In genomic region chr7:157801971-157802675, GRCh38 we compare ENCODE assay signal across 20 cellular contexts.
"Had no signal": no experiment of that assay in that cellular context is flagged by ENCODE, and none has a peak within 500 bp of the region (broad histone marks: within the 10 kb centered on the region; RNA-seq: fewer than 3 reads in every experiment).

No MANE protein-coding gene starts in this region.

- FAIRE-seq: endometrium, frontal cortex had no signal

- H3K36me3 ChIP-seq: heart left ventricle, left lung, prostate gland, right lobe of liver, tibial artery, upper lobe of left lung, vagina had no signal

- H3K27me3 ChIP-seq: left lung, right lobe of liver, upper lobe of left lung, vagina had no signal

- H3K9me3 ChIP-seq: left lung, prostate gland, right lobe of liver, upper lobe of left lung, vagina had no signal

- H3K4me1 ChIP-seq: heart left ventricle, left lung, prostate gland, right lobe of liver, tibial artery, upper lobe of left lung, vagina had no signal

- H3K4me3 ChIP-seq: heart left ventricle, left lung, prostate gland, right lobe of liver, tibial artery, upper lobe of left lung, vagina had no signal

- DNase-seq: effector memory CD4-positive, alpha-beta T cell; hippocampal formation; kidney glomerular epithelial cell; mesendoderm; naive B cell; retina; stimulated activated CD4-positive, alpha-beta T cell treated with anti-CD3 and anti-CD28 coated beads, Interleukin-15, amount 100 ng/mL, for 24 hours; stimulated activated CD4-positive, alpha-beta T cell treated with anti-CD3 and anti-CD28 coated beads, Interleukin-1b, Interleukin-23, amount 100 ng/mL, for 48 hours; stimulated activated CD4-positive, alpha-beta T cell treated with anti-CD3 and anti-CD28 coated beads, Interleukin-4, amount 100 ng/mL, for 24 hours; tibial artery; upper lobe of left lung had no signal

- ATAC-seq: esophagus mucosa; left lung; right lobe of liver; stimulated activated memory B cell treated with anti-CD40 and anti-IgM and Interleukin-4, amounts not matched to agents 10 μg/mL and 1 μg/mL and 100 μg/mL, for 72 hours had no signal

- H3K27ac ChIP-seq: heart left ventricle, left lung, prostate gland, right lobe of liver, tibial artery, upper lobe of left lung, vagina had no signal
